ENCODE assay signal across 9 cellular contexts in genomic region chr1:166920561-166921475, GRCh38. TPM values are rescaled to one million over a fixed set of nuclear protein-coding genes. Genes with fewer than 3 reads are reported as not detected.
DNase-seq lines count a peak whose midpoint lies in the region; ATAC-seq, FAIRE-seq and TF ChIP-seq lines count a peak whose summit lies in the region.
"Had no signal": no experiment of that assay in that cellular context is flagged by ENCODE, and none has a peak within 500 bp of the region (broad histone marks: within the 10 kb centered on the region; RNA-seq: fewer than 3 reads in every experiment).

No MANE protein-coding gene starts in this region.

- ATAC-seq in Right ventricle myocardium superior (ENCODE audit: poor library complexity): peak; percentile 77
- peak in 3 of 4 donors; percentile 60 to 71 (median 62) for ATAC-seq in pancreas
- no peak for ATAC-seq in GM18498 (IDR thresholded peaks at IDR 0.05; ENCODE audit: unreplicated experiment)
- no peak for ATAC-seq in activated CD4-positive, CD25-positive, alpha-beta regulatory T cell treated with anti-CD3 and anti-CD28 coated beads, Interleukin-2, amount 50 U/mL, for 24 hours

- peaks cover 0 to 4% (median 4%) of the 10 kb centered on the region in 3 donors for H3K4me1 ChIP-seq in pancreas

- no peaks in the 10 kb centered on the region for H3K36me3 ChIP-seq in pancreas

- no peaks in the 10 kb centered on the region for H3K9me3 ChIP-seq in pancreas

- no peak for TF ChIP-seq CTCF in pancreas (IDR thresholded peaks at IDR 0.05)

- intact Hi-C loops in Right ventricle myocardium superior (cut with DNase I): no loop called here
- intact Hi-C loops in pancreas (cut with DNase I): no loop called here

- WGBS in pancreas, 2 donors: 6 to 7% methylated on average over 94 to 113 of the region's 113 CpGs

- peak overlapping the region in 3 of 4 donors; percentile 23 to 46 (median 26) for H3K4me3 ChIP-seq in pancreas

- no peak for FAIRE-seq in pancreas (lab: Jason Lieb, UNC)

- DNase-seq in ELF-1 (ENCODE audit: low read depth, low spot score) (peak; percentile 73), RPMI7951 (ENCODE audit: low read depth) (peak; percentile 39), Right ventricle myocardium superior (peak; percentile 38), pancreas (peak in 3 of 6 donors; percentile 8 to 69 (median 63)), UCSD-AML1 (lab: John Stamatoyannopoulos, UW; ENCODE audit: unreplicated experiment) (no peak), NAMALWA (ENCODE audit: low spot score) (no peak)
- DNase-seq: stimulated activated naive CD4-positive, alpha-beta T cell treated with Interleukin-2 at 50 U/mL for 16 hours had no signal

- H3K27me3 ChIP-seq in pancreas: peaks cover 0 to 16% (median 10%) of the 10 kb centered on the region in 4 donors

- H3K27ac ChIP-seq in pancreas: no peak overlapping the region

RNA-seq across cellular contexts. Expression of gene TADA1, which starts 44.8 kb away (rescaled TPM):
- total RNA-seq in RPMI7951 (2014; rRNA removed; shearing (Covaris generic)): 11.6 and 11.7 TPM in 2 replicates
- total RNA-seq in Right ventricle myocardium superior (9.7 TPM), pancreas (1 to 10 TPM; 2.8 to 6.2 (median 4.0) TPM)
- 1 to 10 TPM; 3.1 to 8.2 TPM for polyA plus RNA-seq in pancreas

RNA-seq across cellular contexts. Expression of gene ILDR2, which starts 54.5 kb away (rescaled TPM):
- total RNA-seq in RPMI7951 (2014; rRNA removed; shearing (Covaris generic)): 4.6 and 6.4 TPM in 2 replicates
- total RNA-seq in Right ventricle myocardium superior: 4.1 TPM
- under 1 TPM; 0.09 to 0.95 (median 0.33) TPM for total RNA-seq in pancreas
- polyA plus RNA-seq in pancreas: under 1 TPM; 0.11 to 0.63 TPM

Comparison
In these comparisons a context has a peak if more than half of its experiments do, and no peak if none do; other contexts are left out.
1. DNase-seq: peak in ELF-1 (single experiment), RPMI7951 (single experiment) and Right ventricle myocardium superior (single experiment); none in UCSD-AML1 (single experiment) and NAMALWA (single experiment).
2. ATAC-seq: peak in Right ventricle myocardium superior (single experiment) and pancreas (3 of 4); none in GM18498 (single experiment) and activated CD4-positive, CD25-positive, alpha-beta regulatory T cell treated with anti-CD3 and anti-CD28 coated beads, Interleukin-2, amount 50 U/mL, for 24 hours (0 of 2).